In the genomic region with DNA sequence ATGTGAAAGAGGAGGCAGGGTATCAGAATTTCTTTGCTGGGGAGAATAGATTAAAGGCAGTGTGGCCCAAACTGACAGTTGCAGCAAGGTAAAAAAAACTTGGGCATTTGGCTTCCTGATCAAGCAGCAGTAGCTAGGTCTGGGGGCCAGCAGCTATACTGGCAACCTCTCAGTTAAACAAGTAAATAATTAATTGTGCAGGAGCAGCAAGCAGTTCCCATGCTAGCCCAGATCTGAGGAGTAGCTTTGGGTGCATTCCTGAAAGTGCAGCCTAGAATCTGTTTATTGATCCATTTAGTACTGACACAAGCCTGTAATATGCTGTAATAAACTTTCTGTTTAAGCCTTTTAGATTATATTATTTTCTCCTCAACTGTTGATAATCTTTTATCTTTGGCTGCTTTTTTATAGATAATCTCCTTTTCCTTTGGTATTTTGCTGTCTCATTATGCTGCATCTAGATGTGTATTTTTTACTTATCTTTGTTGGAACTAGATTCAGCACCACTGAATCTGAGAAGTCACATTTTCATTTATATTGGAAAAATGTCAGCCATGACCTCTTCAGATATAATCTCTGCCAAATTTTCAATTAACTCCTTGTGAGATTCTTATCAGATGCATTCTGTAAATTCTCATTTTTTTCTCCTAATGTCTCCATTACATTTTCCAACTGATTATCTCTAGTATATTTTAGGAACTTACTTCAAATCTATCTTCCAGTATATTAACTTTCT, we compare ENCODE assay signal across 18 cellular contexts.
DNase-seq lines count a peak whose midpoint lies in the region; ATAC-seq and TF ChIP-seq lines count a peak whose summit lies in the region.
"Had no signal": no experiment of that assay in that cellular context is flagged by ENCODE, and none has a peak within 500 bp of the region (broad histone marks: within the 10 kb centered on the region; RNA-seq: fewer than 3 reads in every experiment).

No MANE protein-coding gene starts in this region.

- no peak for TF ChIP-seq POLR2A in stomach (IDR thresholded peaks at IDR 0.05)

- intact Hi-C loops in stomach (cut with DNase I; ENCODE audit: low total_unique reads): no loop called here

- TF ChIP-seq EP300 in stomach (IDR thresholded peaks at IDR 0.05): no peak

- TF ChIP-seq CTCF in stomach (IDR thresholded peaks at IDR 0.05): no peak

- H3K4me3 ChIP-seq in SK-N-MC (no peak overlapping the region), stomach (no peak overlapping the region)
- H3K4me3 ChIP-seq: BLaER1 had no signal

- peak overlapping the region; percentile 30; the same call in 1 of the 2 replicates for H3K27ac ChIP-seq in SK-N-MC
- H3K27ac ChIP-seq in stomach: no peak overlapping the region
- H3K27ac ChIP-seq: BLaER1, HL-60 had no signal

- H3K9me3 ChIP-seq in SK-N-MC (ENCODE audit: low read depth, low read length) (no peaks in the 10 kb centered on the region), stomach (peaks cover 0 to 10% (median 4%) of the 10 kb centered on the region in 4 donors)
- H3K9me3 ChIP-seq: BLaER1 had no signal

- ATAC-seq in HG03439 (IDR thresholded peaks at IDR 0.05; ENCODE audit: unreplicated experiment): no peak

- DNase-seq in DMS53 (lab: John Stamatoyannopoulos, UW) (peak; percentile 2), DMS53 treated with DMSO at 0.1 percent for 48 hours (lab: John Stamatoyannopoulos, UW; ENCODE audit: unreplicated experiment) (no peak), SK-N-MC (ENCODE audit: low read depth, low spot score) (no peak), left kidney (ENCODE audit: low read depth, low spot score) (peak; percentile 50), retina (peak; percentile 3), NCI-H2227 treated with DMSO at 0.1 percent for 48 hours (lab: John Stamatoyannopoulos, UW) (no peak), stomach (no peak)
- DNase-seq: CD8-positive, alpha-beta memory T cell; EL; H7; NCI-H187; NCI-H2171; NCI-H446 treated with DMSO at 0.1 percent for 48 hours; NK-92 treated with Interleukin-12 subunit alpha and Interleukin-12 subunit beta, amount 100 ng/mL, for 24 hours; SHP77 treated with DMSO at 0.1 percent for 48 hours had no signal

- H3K36me3 ChIP-seq in SK-N-MC (ENCODE audit: insufficient read depth, low read length) (no peaks in the 10 kb centered on the region), stomach (no peaks in the 10 kb centered on the region)
- H3K36me3 ChIP-seq: BLaER1 had no signal

- no peaks in the 10 kb centered on the region for H3K4me1 ChIP-seq in stomach
- H3K4me1 ChIP-seq: BLaER1 had no signal

- no peaks in the 10 kb centered on the region for H3K27me3 ChIP-seq in stomach
- H3K27me3 ChIP-seq: BLaER1 had no signal

- no peak overlapping the region for H3K9ac ChIP-seq in SK-N-MC (ENCODE audit: insufficient read length)
- H3K9ac ChIP-seq: BLaER1 had no signal

Comparison
In these comparisons a context has a peak if more than half of its experiments do, and no peak if none do; other contexts are left out.
1. DNase-seq: peak in DMS53 (single experiment), left kidney (single experiment) and retina (single experiment); none in DMS53 treated with DMSO at 0.1 percent for 48 hours (single experiment), SK-N-MC (single experiment), NCI-H2227 treated with DMSO at 0.1 percent for 48 hours (single experiment) and stomach (single experiment).